Comparison of ENCODE assay signal across 26 cellular contexts in the genomic region with DNA sequence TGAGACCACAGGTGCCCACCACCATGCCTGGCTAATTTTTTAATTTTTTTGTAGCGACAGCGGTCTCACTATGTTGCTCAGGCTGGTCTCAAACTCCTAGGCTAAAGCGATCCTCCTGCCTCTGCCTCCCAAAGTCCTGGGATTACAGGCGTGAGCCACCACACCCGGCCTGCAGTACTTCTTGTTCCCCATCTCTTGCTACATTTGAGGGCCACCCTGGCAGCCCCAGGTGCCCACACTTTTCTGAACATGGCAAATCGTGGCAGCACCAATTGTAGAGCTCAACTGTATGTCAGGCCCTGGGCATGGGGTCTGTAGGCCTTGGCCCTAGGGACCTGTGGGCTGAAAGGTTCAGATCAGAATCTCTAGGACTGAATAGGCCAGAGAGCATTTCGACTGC. TPM values are rescaled to one million over a fixed set of nuclear protein-coding genes. Genes with fewer than 3 reads are reported as not detected.
"Had no signal": no experiment of that assay in that cellular context is flagged by ENCODE, and none has a peak within 500 bp of the region (broad histone marks: within the 10 kb centered on the region; RNA-seq: fewer than 3 reads in every experiment).

No MANE protein-coding gene starts in this region.

- H3K9me3 ChIP-seq: colonic mucosa, heart right ventricle, lower lobe of right lung, mucosa of descending colon, sigmoid colon, suprapubic skin, vagina had no signal

- H3K27ac Mint-ChIP-seq: activated naive CD4-positive, alpha-beta T cell treated with anti-CD3 and anti-CD28 coated beads, Interleukin-2, amount 50 U/mL, for 24 hours; progenitor cell of endocrine pancreas; T-cell had no signal

- H3K36me3 Mint-ChIP-seq: activated naive CD4-positive, alpha-beta T cell treated with anti-CD3 and anti-CD28 coated beads, Interleukin-2, amount 50 U/mL, for 24 hours; T-cell had no signal

- ATAC-seq: heart right ventricle, left lobe of liver, lower lobe of right lung, mucosa of descending colon, T-cell had no signal

- H3K4me3 ChIP-seq: colonic mucosa, heart right ventricle, lower lobe of right lung, mucosa of descending colon, sigmoid colon, suprapubic skin, vagina had no signal

- H3K4me1 Mint-ChIP-seq: activated naive CD4-positive, alpha-beta T cell treated with anti-CD3 and anti-CD28 coated beads, Interleukin-2, amount 50 U/mL, for 24 hours; neural crest cell had no signal

- H3K27me3 ChIP-seq: brain microvascular endothelial cell, colonic mucosa, heart right ventricle, sigmoid colon, suprapubic skin, vagina had no signal

- H3K27ac ChIP-seq: brain microvascular endothelial cell, colonic mucosa, epithelial cell of prostate, heart right ventricle, lower lobe of right lung, suprapubic skin, vagina had no signal

- H3K4me3 Mint-ChIP-seq: activated naive CD4-positive, alpha-beta T cell treated with anti-CD3 and anti-CD28 coated beads, Interleukin-2, amount 50 U/mL, for 24 hours; neural crest cell; stimulated activated naive CD8-positive, alpha-beta T cell treated with anti-CD3 and anti-CD28 coated beads, Interleukin-15, Interleukin-2, amounts not matched to agents 100 ng/mL and 50 ng/mL, for 24 hours; T-cell had no signal

- DNase-seq: activated CD4-positive, alpha-beta T cell treated with anti-CD3 and anti-CD28 coated beads for 1 hour; activated CD4-positive, alpha-beta T cell treated with anti-CD3 and anti-CD28 coated beads, Interleukin-2, amount 50 U/mL, for 1 hour; activated gamma-delta T cell treated with Interleukin-2 at 50 U/mL for 16 hours; activated T-cell treated with anti-CD3 and anti-CD28 coated beads, Interleukin-2, amount 50 U/mL, for 1 hour; anterior cingulate cortex; brain microvascular endothelial cell; central memory CD4-positive, alpha-beta T cell; colonic mucosa; heart right ventricle; lower lobe of right lung; mesendoderm; retina; sigmoid colon; stimulated activated CD4-positive, alpha-beta T cell treated with anti-CD3 and anti-CD28 coated beads, Interleukin-4, amount 100 ng/mL, for 24 hours; T-cell; trophoblast cell had no signal

- H3K9me3 Mint-ChIP-seq: activated naive CD4-positive, alpha-beta T cell treated with anti-CD3 and anti-CD28 coated beads, Interleukin-2, amount 50 U/mL, for 24 hours; neural crest cell; stimulated activated naive CD8-positive, alpha-beta T cell treated with anti-CD3 and anti-CD28 coated beads, Interleukin-15, Interleukin-2, amounts not matched to agents 100 ng/mL and 50 ng/mL, for 24 hours; T-cell had no signal

- H3K36me3 ChIP-seq: brain microvascular endothelial cell, colonic mucosa had no signal

RNA-seq across cellular contexts. Expression of gene ELN, which starts 30.5 kb away (rescaled TPM):
- polyA plus RNA-seq: keratinocyte had no signal
